19 cellular contexts compared by ENCODE assay signal in genomic region chr4:84708406-84709135, GRCh38.
DNase-seq lines count a peak whose midpoint lies in the region; FAIRE-seq and TF ChIP-seq lines count a peak whose summit lies in the region.
"Had no signal": no experiment of that assay in that cellular context is flagged by ENCODE, and none has a peak within 500 bp of the region (broad histone marks: within the 10 kb centered on the region; RNA-seq: fewer than 3 reads in every experiment).

No MANE protein-coding gene starts in this region.

- H3K79me2 ChIP-seq in endothelial cell of umbilical vein (ENCODE audit: control insufficient read depth, insufficient read depth, low read length) = no peaks in the 10 kb centered on the region
- no peaks in the 10 kb centered on the region for H3K79me2 ChIP-seq in osteoblast (ENCODE audit: insufficient read depth, low read length)

- H4K20me1 ChIP-seq in endothelial cell of umbilical vein (replicated peaks; ENCODE audit: control insufficient read depth, extremely low read depth, insufficient read depth, low read length) (peaks cover 5% of the 10 kb centered on the region), osteoblast (ENCODE audit: insufficient read depth, low read length) (no peaks in the 10 kb centered on the region)

- no peaks in the 10 kb centered on the region for H3K9me3 ChIP-seq in MG63
- no peaks in the 10 kb centered on the region for H3K9me3 ChIP-seq in endothelial cell of umbilical vein (replicated peaks; ENCODE audit: control insufficient read depth, insufficient read depth, low read length)
- H3K9me3 ChIP-seq in osteoblast (ENCODE audit: low read depth, low read length) = no peaks in the 10 kb centered on the region

- DNase-seq in EL (peak; percentile 15), MG63 (peak; percentile 14), endothelial cell of umbilical vein (ENCODE audit: low read depth, low spot score) (no peak), osteoblast (ENCODE audit: insufficient read length, low spot score, missing footprints) (no peak), glutamatergic neuron (no peak), GM13977 (ENCODE audit: low spot score) (no peak), erythroblast (lab: John Stamatoyannopoulos, UW) (no peak)
- DNase-seq: Calu3; CD4-positive, alpha-beta T cell; H9; KBM-7; NCI-H1048; NCI-H1694; NCI-H2107; NCI-H446 treated with DMSO at 0.1 percent for 48 hours; NCI-H748 treated with DMSO at 0.1 percent for 48 hours; PC-9 had no signal

- H2AFZ ChIP-seq in endothelial cell of umbilical vein (ENCODE audit: low read depth, low read length) (no peak overlapping the region), osteoblast (ENCODE audit: low read length) (no peak overlapping the region)
- H2AFZ ChIP-seq: PC-9 had no signal

- CTCF ChIA-PET in endothelial cell of umbilical vein (lab: Charles Lee) = no interaction called here

- no peaks in the 10 kb centered on the region for H3K36me3 Mint-ChIP-seq in glutamatergic neuron (ENCODE audit: unreplicated experiment)

- H3K27ac Mint-ChIP-seq in glutamatergic neuron (ENCODE audit: unreplicated experiment) = no peak overlapping the region
- H3K27ac Mint-ChIP-seq: B cell; CD4-positive, alpha-beta T cell; H9 had no signal

- H3K27me3 ChIP-seq in MG63 (no peaks in the 10 kb centered on the region), endothelial cell of umbilical vein (ENCODE audit: control insufficient read depth in 2 of 2, insufficient read depth in 2 of 2, low read length in 2 of 2) (no peaks in the 10 kb centered on the region), osteoblast (ENCODE audit: insufficient read depth, low read length) (no peaks in the 10 kb centered on the region)

- no peaks in the 10 kb centered on the region for H3K4me1 Mint-ChIP-seq in glutamatergic neuron (ENCODE audit: low read depth, unreplicated experiment)
- H3K4me1 Mint-ChIP-seq: B cell had no signal

- no peak overlapping the region for H3K9ac ChIP-seq in endothelial cell of umbilical vein (replicated peaks; ENCODE audit: extremely low read depth, insufficient read depth, low read length)

- FAIRE-seq in endothelial cell of umbilical vein (lab: Jason Lieb, UNC) = peak; percentile 59
- FAIRE-seq: HTR-8/SVneo had no signal

- H3K9me1 ChIP-seq in endothelial cell of umbilical vein (replicated peaks; ENCODE audit: control insufficient read depth, extremely low read depth, insufficient read depth, low read length) = no peaks in the 10 kb centered on the region

- TF ChIP-seq POLR2A in endothelial cell of umbilical vein (IDR thresholded peaks at IDR 0.05; ENCODE audit: low read depth, low read length) = no peak
- TF ChIP-seq POLR2A in erythroblast (IDR thresholded peaks at IDR 0.05; ENCODE audit: low read length) = no peak

- dilution Hi-C loops in endothelial cell of umbilical vein (cut with MboI; ENCODE audit: extremely low pct_ligation_motif_present, low sequenced_read_pairs) = no loop called here

- no peaks in the 10 kb centered on the region for H3K27me3 Mint-ChIP-seq in glutamatergic neuron (ENCODE audit: unreplicated experiment)
- H3K27me3 Mint-ChIP-seq: CD4-positive, alpha-beta T cell had no signal

- H3K27ac ChIP-seq in endothelial cell of umbilical vein (ENCODE audit: insufficient read depth, low read depth, low read length) (no peak overlapping the region), osteoblast (ENCODE audit: low read depth, low read length) (peak overlapping the region; percentile 27)
- H3K27ac ChIP-seq: PC-9 had no signal

- H3K4me1 ChIP-seq in endothelial cell of umbilical vein (ENCODE audit: control insufficient read depth, extremely low read depth, insufficient read depth, low read length) = peaks cover 6% of the 10 kb centered on the region
- H3K4me1 ChIP-seq in osteoblast (ENCODE audit: insufficient read depth, low read length) = peaks cover 3% of the 10 kb centered on the region

- POLR2A ChIA-PET in endothelial cell of umbilical vein (lab: Charles Lee) = no interaction called here

- H3K9me3 Mint-ChIP-seq in glutamatergic neuron (ENCODE audit: unreplicated experiment) = peaks cover 4% of the 10 kb centered on the region
- H3K9me3 Mint-ChIP-seq: CD4-positive, alpha-beta T cell had no signal

- H3K36me3 ChIP-seq in MG63 (peaks cover 7% of the 10 kb centered on the region), endothelial cell of umbilical vein (ENCODE audit: control insufficient read depth in 2 of 2, extremely low read depth in 1 of 2, insufficient read depth in 2 of 2, low read length in 2 of 2) (peaks cover 18 to 30% of the 10 kb centered on the region in 2 experiments), osteoblast (ENCODE audit: insufficient read depth, low read length) (peaks cover 74% of the 10 kb centered on the region)

- no peak overlapping the region for H3K4me3 Mint-ChIP-seq in glutamatergic neuron (ENCODE audit: unreplicated experiment)
- H3K4me3 Mint-ChIP-seq: B cell; CD4-positive, alpha-beta T cell; H9 had no signal

- no TSS peak for BruUV-seq in endothelial cell of umbilical vein (replicated peaks; lab: Mats Ljungman, UMichigan)

- TF ChIP-seq CTCF in endothelial cell of umbilical vein (IDR thresholded peaks at IDR 0.05; ENCODE audit: extremely low read depth in 1 of 2, insufficient read depth in 1 of 2, low read depth in 1 of 2, low read length in 2 of 2) (no peak), osteoblast (IDR thresholded peaks at IDR 0.05; ENCODE audit: extremely low read depth, low read depth, low read length) (no peak), glutamatergic neuron (IDR thresholded peaks at IDR 0.05; ENCODE audit: partially characterized antibody, unreplicated experiment) (no peak), GM13977 (IDR thresholded peaks at IDR 0.05; ENCODE audit: extremely low read depth, insufficient read depth, missing control alignments) (no peak)

- intact Hi-C loops in endothelial cell of umbilical vein (cut with micrococcal nuclease) = no loop called here

- H3K4me2 ChIP-seq in endothelial cell of umbilical vein (ENCODE audit: insufficient read depth, low read length) (no peak overlapping the region), osteoblast (ENCODE audit: insufficient read depth, low read length) (no peak overlapping the region)
- H3K4me2 ChIP-seq: PC-9 had no signal

- H3K4me3 ChIP-seq in MG63 (no peak overlapping the region), endothelial cell of umbilical vein (replicated peaks in 1 of 3; ENCODE audit: insufficient read depth in 1 of 3, low read depth in 1 of 3, low read length in 3 of 3) (no peak overlapping the region), osteoblast (ENCODE audit: insufficient read depth, low read length) (no peak overlapping the region)
- H3K4me3 ChIP-seq: PC-9 had no signal

- in situ Hi-C loops in GM13977 (cut with MboI; ENCODE audit: low pct_unique_long_range_greater_than_20kb, low sequenced_read_pairs, unreplicated experiment) = no loop called here

TF ChIP-seq in endothelial cell of umbilical vein, 7 proteins besides CTCF, POLR2A, EP300 and RAD21:
- TF ChIP-seq MYC (IDR thresholded peaks at IDR 0.05; ENCODE audit: low read depth, low read length) (no peak), FOS (IDR thresholded peaks at IDR 0.05; ENCODE audit: borderline replicate concordance, insufficient read depth, low read length) (no peak), MAX (IDR thresholded peaks at IDR 0.05; ENCODE audit: insufficient read depth, insufficient read length) (no peak), GATA2 (IDR thresholded peaks at IDR 0.05; ENCODE audit: insufficient read depth, insufficient read length, low read depth, low read length) (no peak), POLR2AphosphoS5 (IDR thresholded peaks at IDR 0.05; ENCODE audit: insufficient read depth, low read depth, low read length) (no peak), EZH2 (IDR thresholded peaks at IDR 0.05; ENCODE audit: borderline replicate concordance, low read depth, low read length, severe bottlenecking) (no peak), JUN (IDR thresholded peaks at IDR 0.05; ENCODE audit: borderline replicate concordance, insufficient read depth, insufficient read length, low read depth) (no peak)

Comparison
In these comparisons a context has a peak if more than half of its experiments do, and no peak if none do; other contexts are left out.
1. DNase-seq: peak in EL (single experiment) and MG63 (single experiment); none in endothelial cell of umbilical vein (single experiment), osteoblast (single experiment), glutamatergic neuron (single experiment), GM13977 (single experiment) and erythroblast (0 of 2).